1 cellular context compared by ENCODE assay signal in the genomic region with DNA sequence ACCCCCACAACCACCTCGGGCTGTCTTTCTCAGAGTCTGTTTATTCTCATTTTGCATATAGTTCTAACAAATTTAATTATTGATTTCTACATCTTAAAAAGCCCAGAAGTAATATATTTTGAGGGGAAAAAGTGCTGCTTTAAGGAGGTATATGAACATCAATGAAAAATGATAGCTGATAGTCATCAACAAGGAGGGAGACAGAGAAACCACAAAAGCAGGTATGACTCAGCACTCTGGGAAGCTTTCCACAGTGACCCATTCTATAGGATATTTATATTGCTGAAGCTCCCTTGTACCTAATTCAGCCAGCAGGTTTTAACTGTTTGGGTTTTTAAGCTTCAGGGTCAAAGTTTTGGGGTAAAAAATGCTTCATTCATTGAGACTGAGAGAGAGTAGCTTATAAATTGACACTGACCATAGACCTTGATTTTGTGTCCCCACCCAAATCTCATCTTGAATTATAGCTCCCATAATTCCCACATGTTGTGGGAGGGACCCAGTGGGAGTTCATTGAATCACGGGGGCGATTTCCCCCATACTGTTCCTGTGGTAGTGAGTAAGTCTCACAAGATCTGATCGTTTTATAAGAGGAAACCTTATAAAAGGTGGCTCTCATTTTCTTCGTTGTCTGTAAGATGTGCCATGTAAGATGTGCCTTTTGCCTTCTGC.
TF ChIP-seq lines count a peak whose summit lies in the region.

No MANE protein-coding gene starts in this region.

TF ChIP-seq in GM12878, 131 proteins besides CTCF, POLR2A, EP300 and RAD21 (continued from another document):
- TF ChIP-seq ASH2L (IDR thresholded peaks at IDR 0.05; ENCODE audit: borderline replicate concordance, low read depth) (no peak), ZSCAN29 (IDR thresholded peaks at IDR 0.05) (no peak), NBN (IDR thresholded peaks at IDR 0.05) (no peak), EED (IDR thresholded peaks at IDR 0.05; ENCODE audit: low read depth) (no peak), GABPA (IDR thresholded peaks at IDR 0.05; ENCODE audit: low read depth) (no peak), RB1 (IDR thresholded peaks at IDR 0.05; ENCODE audit: borderline replicate concordance) (no peak), RUNX3 (IDR thresholded peaks at IDR 0.05; ENCODE audit: low read length) (peak; percentile 41), NRF1 (conservative IDR thresholded peaks at IDR 0.05; ENCODE audit: low read depth, low read length) (no peak), LARP7 (IDR thresholded peaks at IDR 0.05) (no peak)
- TF ChIP-seq, protein P1, sequence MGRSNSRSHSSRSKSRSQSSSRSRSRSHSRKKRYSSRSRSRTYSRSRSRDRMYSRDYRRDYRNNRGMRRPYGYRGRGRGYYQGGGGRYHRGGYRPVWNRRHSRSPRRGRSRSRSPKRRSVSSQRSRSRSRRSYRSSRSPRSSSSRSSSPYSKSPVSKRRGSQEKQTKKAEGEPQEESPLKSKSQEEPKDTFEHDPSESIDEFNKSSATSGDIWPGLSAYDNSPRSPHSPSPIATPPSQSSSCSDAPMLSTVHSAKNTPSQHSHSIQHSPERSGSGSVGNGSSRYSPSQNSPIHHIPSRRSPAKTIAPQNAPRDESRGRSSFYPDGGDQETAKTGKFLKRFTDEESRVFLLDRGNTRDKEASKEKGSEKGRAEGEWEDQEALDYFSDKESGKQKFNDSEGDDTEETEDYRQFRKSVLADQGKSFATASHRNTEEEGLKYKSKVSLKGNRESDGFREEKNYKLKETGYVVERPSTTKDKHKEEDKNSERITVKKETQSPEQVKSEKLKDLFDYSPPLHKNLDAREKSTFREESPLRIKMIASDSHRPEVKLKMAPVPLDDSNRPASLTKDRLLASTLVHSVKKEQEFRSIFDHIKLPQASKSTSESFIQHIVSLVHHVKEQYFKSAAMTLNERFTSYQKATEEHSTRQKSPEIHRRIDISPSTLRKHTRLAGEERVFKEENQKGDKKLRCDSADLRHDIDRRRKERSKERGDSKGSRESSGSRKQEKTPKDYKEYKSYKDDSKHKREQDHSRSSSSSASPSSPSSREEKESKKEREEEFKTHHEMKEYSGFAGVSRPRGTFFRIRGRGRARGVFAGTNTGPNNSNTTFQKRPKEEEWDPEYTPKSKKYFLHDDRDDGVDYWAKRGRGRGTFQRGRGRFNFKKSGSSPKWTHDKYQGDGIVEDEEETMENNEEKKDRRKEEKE (IDR thresholded peaks at IDR 0.05), result no peak
- TF ChIP-seq, protein P2, sequence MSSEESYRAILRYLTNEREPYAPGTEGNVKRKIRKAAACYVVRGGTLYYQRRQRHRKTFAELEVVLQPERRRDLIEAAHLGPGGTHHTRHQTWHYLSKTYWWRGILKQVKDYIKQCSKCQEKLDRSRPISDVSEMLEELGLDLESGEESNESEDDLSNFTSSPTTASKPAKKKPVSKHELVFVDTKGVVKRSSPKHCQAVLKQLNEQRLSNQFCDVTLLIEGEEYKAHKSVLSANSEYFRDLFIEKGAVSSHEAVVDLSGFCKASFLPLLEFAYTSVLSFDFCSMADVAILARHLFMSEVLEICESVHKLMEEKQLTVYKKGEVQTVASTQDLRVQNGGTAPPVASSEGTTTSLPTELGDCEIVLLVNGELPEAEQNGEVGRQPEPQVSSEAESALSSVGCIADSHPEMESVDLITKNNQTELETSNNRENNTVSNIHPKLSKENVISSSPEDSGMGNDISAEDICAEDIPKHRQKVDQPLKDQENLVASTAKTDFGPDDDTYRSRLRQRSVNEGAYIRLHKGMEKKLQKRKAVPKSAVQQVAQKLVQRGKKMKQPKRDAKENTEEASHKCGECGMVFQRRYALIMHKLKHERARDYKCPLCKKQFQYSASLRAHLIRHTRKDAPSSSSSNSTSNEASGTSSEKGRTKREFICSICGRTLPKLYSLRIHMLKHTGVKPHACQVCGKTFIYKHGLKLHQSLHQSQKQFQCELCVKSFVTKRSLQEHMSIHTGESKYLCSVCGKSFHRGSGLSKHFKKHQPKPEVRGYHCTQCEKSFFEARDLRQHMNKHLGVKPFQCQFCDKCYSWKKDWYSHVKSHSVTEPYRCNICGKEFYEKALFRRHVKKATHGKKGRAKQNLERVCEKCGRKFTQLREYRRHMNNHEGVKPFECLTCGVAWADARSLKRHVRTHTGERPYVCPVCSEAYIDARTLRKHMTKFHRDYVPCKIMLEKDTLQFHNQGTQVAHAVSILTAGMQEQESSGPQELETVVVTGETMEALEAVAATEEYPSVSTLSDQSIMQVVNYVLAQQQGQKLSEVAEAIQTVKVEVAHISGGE (CRISPR knock-in tag; IDR thresholded peaks at IDR 0.05), result no peak
